In genomic region chr5:14901462-14902051, GRCh38 we compare ENCODE assay signal across 1 cellular context.
A peak's percentile ranks its signal among the peaks of the same experiment; 100 is the strongest.
TF ChIP-seq lines count a peak whose summit lies in the region.

No MANE protein-coding gene starts in this region.

TF ChIP-seq in K562, 482 proteins besides CTCF, POLR2A, EP300 and RAD21 (continued from another document):
- 0 out of 2 replicates have a peak, but pooled peaks have one; percentile 32 for TF ChIP-seq BHLHE40 (IDR thresholded peaks at IDR 0.05; ENCODE audit: low read length)
- peak; percentile 88 for TF ChIP-seq MAFK (IDR thresholded peaks at IDR 0.05; ENCODE audit: low read length)
- TF ChIP-seq PML (IDR thresholded peaks at IDR 0.05; ENCODE audit: low read length): no peak
- TF ChIP-seq CBFA2T2 (conservative IDR thresholded peaks at IDR 0.05): peak; percentile 67
- TF ChIP-seq MTA1 (IDR thresholded peaks at IDR 0.05; ENCODE audit: borderline replicate concordance): no peak
- peak; percentile 95 for TF ChIP-seq ZNF316 (IDR thresholded peaks at IDR 0.05)
- TF ChIP-seq TEAD4 (IDR thresholded peaks at IDR 0.05; ENCODE audit: low read length): peak; percentile 77
- TF ChIP-seq TEAD4 (CRISPR knock-in tag; IDR thresholded peaks at IDR 0.05; ENCODE audit: borderline replicate concordance): no peak
- no peak for TF ChIP-seq TBP (optimal IDR thresholded peaks at IDR 0.05; ENCODE audit: low read depth, low read length)
- peak; percentile 47; the same call in 1 of the 2 replicates for TF ChIP-seq ZNF175 (CRISPR knock-in tag; IDR thresholded peaks at IDR 0.05; ENCODE audit: low read depth)
- no peak for TF ChIP-seq SUPT5H (IDR thresholded peaks at IDR 0.05)
- 0 out of 2 replicates have a peak, but pooled peaks have one; percentile 21 for TF ChIP-seq GATA2 (CRISPR knock-in tag; IDR thresholded peaks at IDR 0.05)
- peak; percentile 56; the same call in 1 of the 2 replicates for TF ChIP-seq RNF2 (IDR thresholded peaks at IDR 0.05)
- no peak for TF ChIP-seq THRB (CRISPR knock-in tag; conservative IDR thresholded peaks at IDR 0.05)
- peak; percentile 90 for TF ChIP-seq MGA (IDR thresholded peaks at IDR 0.05)
- no peak for TF ChIP-seq FOXP1 (CRISPR knock-in tag; IDR thresholded peaks at IDR 0.05)
